In the genomic region with DNA sequence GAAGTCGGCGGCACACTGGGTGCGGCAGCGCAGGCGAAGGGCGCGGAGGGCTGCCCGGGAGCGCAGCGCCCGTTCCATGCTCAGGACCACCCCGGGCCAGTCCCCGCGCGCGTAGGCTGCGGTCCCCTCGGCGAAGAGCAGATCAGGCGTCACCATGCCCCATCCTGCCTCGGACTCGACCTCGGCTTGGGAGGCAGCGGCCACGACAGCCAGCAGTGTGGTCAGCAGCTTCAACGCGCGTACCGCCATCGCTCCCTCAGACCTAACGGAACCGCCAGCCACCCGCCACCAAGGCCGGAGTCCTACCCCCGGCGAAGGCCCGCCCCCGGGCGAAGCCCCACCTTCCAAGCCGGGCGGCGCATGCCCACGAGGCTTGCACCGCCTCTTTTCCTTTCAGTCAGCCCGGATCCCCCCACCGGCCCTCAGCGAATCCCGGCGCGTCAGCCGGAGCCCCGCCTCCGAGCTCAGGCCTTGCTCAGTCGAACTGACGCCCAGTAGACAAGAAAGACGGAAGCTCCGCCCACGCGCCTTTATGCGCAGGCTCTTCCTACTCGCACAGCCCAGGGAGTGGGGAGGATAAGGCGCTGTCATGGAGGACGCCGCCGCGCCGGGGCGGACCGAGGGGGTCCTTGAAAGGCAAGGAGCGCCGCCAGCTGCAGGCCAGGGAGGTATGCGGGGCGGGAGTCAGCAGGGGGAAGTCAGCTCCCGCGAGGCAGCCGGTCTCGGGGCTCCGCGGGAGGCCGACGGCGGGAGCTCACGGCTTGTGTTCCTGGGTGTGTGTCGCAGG, we compare ENCODE assay signal across 1 cellular context.
TF ChIP-seq lines count a peak whose summit lies in the region.

A gene (plus strand): TSS at position 527 of the 787 bp plus-strand sequence. CDS start 63 bp downstream, at position 590.
A gene with protein sequence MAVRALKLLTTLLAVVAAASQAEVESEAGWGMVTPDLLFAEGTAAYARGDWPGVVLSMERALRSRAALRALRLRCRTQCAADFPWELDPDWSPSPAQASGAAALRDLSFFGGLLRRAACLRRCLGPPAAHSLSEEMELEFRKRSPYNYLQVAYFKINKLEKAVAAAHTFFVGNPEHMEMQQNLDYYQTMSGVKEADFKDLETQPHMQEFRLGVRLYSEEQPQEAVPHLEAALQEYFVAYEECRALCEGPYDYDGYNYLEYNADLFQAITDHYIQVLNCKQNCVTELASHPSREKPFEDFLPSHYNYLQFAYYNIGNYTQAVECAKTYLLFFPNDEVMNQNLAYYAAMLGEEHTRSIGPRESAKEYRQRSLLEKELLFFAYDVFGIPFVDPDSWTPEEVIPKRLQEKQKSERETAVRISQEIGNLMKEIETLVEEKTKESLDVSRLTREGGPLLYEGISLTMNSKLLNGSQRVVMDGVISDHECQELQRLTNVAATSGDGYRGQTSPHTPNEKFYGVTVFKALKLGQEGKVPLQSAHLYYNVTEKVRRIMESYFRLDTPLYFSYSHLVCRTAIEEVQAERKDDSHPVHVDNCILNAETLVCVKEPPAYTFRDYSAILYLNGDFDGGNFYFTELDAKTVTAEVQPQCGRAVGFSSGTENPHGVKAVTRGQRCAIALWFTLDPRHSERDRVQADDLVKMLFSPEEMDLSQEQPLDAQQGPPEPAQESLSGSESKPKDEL (minus strand): TSS at position 306 of the 787 bp plus-strand sequence. CDS start 57 bp downstream, at position 249.

TF ChIP-seq in K562, 482 proteins besides CTCF, POLR2A, EP300 and RAD21 (continued from another document and continues in another):
- TF ChIP-seq, protein P1, sequence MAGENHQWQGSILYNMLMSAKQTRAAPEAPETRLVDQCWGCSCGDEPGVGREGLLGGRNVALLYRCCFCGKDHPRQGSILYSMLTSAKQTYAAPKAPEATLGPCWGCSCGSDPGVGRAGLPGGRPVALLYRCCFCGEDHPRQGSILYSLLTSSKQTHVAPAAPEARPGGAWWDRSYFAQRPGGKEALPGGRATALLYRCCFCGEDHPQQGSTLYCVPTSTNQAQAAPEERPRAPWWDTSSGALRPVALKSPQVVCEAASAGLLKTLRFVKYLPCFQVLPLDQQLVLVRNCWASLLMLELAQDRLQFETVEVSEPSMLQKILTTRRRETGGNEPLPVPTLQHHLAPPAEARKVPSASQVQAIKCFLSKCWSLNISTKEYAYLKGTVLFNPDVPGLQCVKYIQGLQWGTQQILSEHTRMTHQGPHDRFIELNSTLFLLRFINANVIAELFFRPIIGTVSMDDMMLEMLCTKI (IDR thresholded peaks at IDR 0.05; ENCODE audit: partially characterized antibody): no peak
- TF ChIP-seq ZNF436 (CRISPR knock-in tag; IDR thresholded peaks at IDR 0.05) (no peak), EHMT2 (IDR thresholded peaks at IDR 0.05) (no peak), MAFF (IDR thresholded peaks at IDR 0.05; ENCODE audit: low read length) (no peak), STAT5A (IDR thresholded peaks at IDR 0.05; ENCODE audit: borderline replicate concordance, low read length) (no peak), CCAR2 (IDR thresholded peaks at IDR 0.05; ENCODE audit: low read depth, low read length) (no peak), SMC3 (conservative IDR thresholded peaks at IDR 0.05; ENCODE audit: insufficient read depth, low read depth, low read length) (0 out of 2 replicates have a peak, but pooled peaks have one; percentile 6), CBX5 (IDR thresholded peaks at IDR 0.05; ENCODE audit: borderline replicate concordance, low read depth) (no peak), JUND (IDR thresholded peaks at IDR 0.05; ENCODE audit: borderline replicate concordance, low read depth, low read length) (no peak), JUND (tag; IDR thresholded peaks at IDR 0.05; ENCODE audit: borderline replicate concordance, low read depth, low read length) (no peak; the same call in 2 of the 3 replicates), ZNF583 (CRISPR knock-in tag; IDR thresholded peaks at IDR 0.05) (0 out of 2 replicates have a peak, but pooled peaks have one; percentile 30), ZNF239 (CRISPR knock-in tag; IDR thresholded peaks at IDR 0.05) (no peak), MCM5 (IDR thresholded peaks at IDR 0.05; ENCODE audit: low read depth) (no peak), TBP (optimal IDR thresholded peaks at IDR 0.05; ENCODE audit: low read depth, low read length) (peak; percentile 87), STAT5B (CRISPR knock-in tag; IDR thresholded peaks at IDR 0.05) (no peak), MAZ (CRISPR knock-in tag; conservative IDR thresholded peaks at IDR 0.05 in 1 of 2, IDR thresholded peaks at IDR 0.05 in 1 of 2) (peak; percentile 63 to 84), ZNF23 (CRISPR knock-in tag; IDR thresholded peaks at IDR 0.05) (no peak), ETV5 (CRISPR knock-in tag; IDR thresholded peaks at IDR 0.05; ENCODE audit: low read depth) (no peak), ZNF444 (CRISPR knock-in tag; IDR thresholded peaks at IDR 0.05) (no peak), RBFOX2 (IDR thresholded peaks at IDR 0.05; ENCODE audit: low read depth, low read length) (peak; percentile 99), YY1 (IDR thresholded peaks at IDR 0.05; ENCODE audit: borderline replicate concordance in 1 of 3, control insufficient read depth in 1 of 3, extremely low read depth in 1 of 3, insufficient read depth in 3 of 3, insufficient read length in 1 of 3, insufficient replicate concordance in 2 of 3, low read depth in 1 of 3, low read length in 2 of 3) (peak; percentile 49 to 84 (median 74)), RBBP5 (IDR thresholded peaks at IDR 0.05; ENCODE audit: borderline replicate concordance, insufficient read depth, low read length, poor library complexity, severe bottlenecking) (peak; percentile 92), ZEB2 (IDR thresholded peaks at IDR 0.05) (no peak), ZFP30 (CRISPR knock-in tag; IDR thresholded peaks at IDR 0.05; ENCODE audit: borderline replicate concordance) (no peak), HNRNPLL (IDR thresholded peaks at IDR 0.05; ENCODE audit: low read depth, low read length, poor library complexity, severe bottlenecking) (peak; percentile 82), ZFPM2 (CRISPR knock-in tag; IDR thresholded peaks at IDR 0.05) (peak; percentile 80; the same call in 1 of the 2 replicates), IFI16 (CRISPR knock-in tag; IDR thresholded peaks at IDR 0.05) (no peak), IRF2 (CRISPR knock-in tag; IDR thresholded peaks at IDR 0.05) (peak; percentile 83; the same call in 1 of the 2 replicates), ZSCAN29 (IDR thresholded peaks at IDR 0.05) (no peak), ELF2 (CRISPR knock-in tag; IDR thresholded peaks at IDR 0.05) (no peak; the same call in 1 of the 2 replicates), ZNF133 (CRISPR knock-in tag; IDR thresholded peaks at IDR 0.05) (0 out of 2 replicates have a peak, but pooled peaks have one; percentile 56), ZNF766 (CRISPR knock-in tag; conservative IDR thresholded peaks at IDR 0.05) (no peak), RBM14 (IDR thresholded peaks at IDR 0.05; ENCODE audit: borderline replicate concordance, insufficient read depth, low read depth, low read length) (0 out of 2 replicates have a peak, but pooled peaks have one; percentile 74), PHF8 (IDR thresholded peaks at IDR 0.05; ENCODE audit: borderline replicate concordance, low read length) (peak; percentile 98), JUN (IDR thresholded peaks at IDR 0.05; ENCODE audit: borderline replicate concordance, low read depth, low read length) (0 out of 2 replicates have a peak, but pooled peaks have one; percentile 8), JUN (CRISPR knock-in tag; IDR thresholded peaks at IDR 0.05; ENCODE audit: borderline replicate concordance) (peak; percentile 51; the same call in 1 of the 2 replicates), CXXC5 (CRISPR knock-in tag; IDR thresholded peaks at IDR 0.05) (peak; percentile 68), TCF7 (IDR thresholded peaks at IDR 0.05; ENCODE audit: borderline replicate concordance) (peak; percentile 42; the same call in 1 of the 2 replicates), TARDBP (IDR thresholded peaks at IDR 0.05) (peak; percentile 71; the same call in 1 of the 2 replicates), NFIC (IDR thresholded peaks at IDR 0.05) (peak; percentile 25; the same call in 1 of the 2 replicates), ZNF134 (CRISPR knock-in tag; conservative IDR thresholded peaks at IDR 0.05) (no peak), RB1 (IDR thresholded peaks at IDR 0.05; ENCODE audit: low read depth) (peak; percentile 51), MEF2D (tag; conservative IDR thresholded peaks at IDR 0.05; ENCODE audit: low read depth) (no peak), POLR2G (IDR thresholded peaks at IDR 0.05; ENCODE audit: low read depth, low read length) (peak; percentile 99), FOXJ2 (tag; IDR thresholded peaks at IDR 0.05) (no peak)
- TF ChIP-seq, protein P2, sequence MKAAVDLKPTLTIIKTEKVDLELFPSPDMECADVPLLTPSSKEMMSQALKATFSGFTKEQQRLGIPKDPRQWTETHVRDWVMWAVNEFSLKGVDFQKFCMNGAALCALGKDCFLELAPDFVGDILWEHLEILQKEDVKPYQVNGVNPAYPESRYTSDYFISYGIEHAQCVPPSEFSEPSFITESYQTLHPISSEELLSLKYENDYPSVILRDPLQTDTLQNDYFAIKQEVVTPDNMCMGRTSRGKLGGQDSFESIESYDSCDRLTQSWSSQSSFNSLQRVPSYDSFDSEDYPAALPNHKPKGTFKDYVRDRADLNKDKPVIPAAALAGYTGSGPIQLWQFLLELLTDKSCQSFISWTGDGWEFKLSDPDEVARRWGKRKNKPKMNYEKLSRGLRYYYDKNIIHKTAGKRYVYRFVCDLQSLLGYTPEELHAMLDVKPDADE (conservative IDR thresholded peaks at IDR 0.05; ENCODE audit: control insufficient read depth, low read depth, low read length): peak; percentile 24; the same call in 1 of the 2 replicates
- TF ChIP-seq, protein P3, sequence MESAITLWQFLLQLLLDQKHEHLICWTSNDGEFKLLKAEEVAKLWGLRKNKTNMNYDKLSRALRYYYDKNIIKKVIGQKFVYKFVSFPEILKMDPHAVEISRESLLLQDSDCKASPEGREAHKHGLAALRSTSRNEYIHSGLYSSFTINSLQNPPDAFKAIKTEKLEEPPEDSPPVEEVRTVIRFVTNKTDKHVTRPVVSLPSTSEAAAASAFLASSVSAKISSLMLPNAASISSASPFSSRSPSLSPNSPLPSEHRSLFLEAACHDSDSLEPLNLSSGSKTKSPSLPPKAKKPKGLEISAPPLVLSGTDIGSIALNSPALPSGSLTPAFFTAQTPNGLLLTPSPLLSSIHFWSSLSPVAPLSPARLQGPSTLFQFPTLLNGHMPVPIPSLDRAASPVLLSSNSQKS (CRISPR knock-in tag; IDR thresholded peaks at IDR 0.05): no peak
- TF ChIP-seq, protein P4, sequence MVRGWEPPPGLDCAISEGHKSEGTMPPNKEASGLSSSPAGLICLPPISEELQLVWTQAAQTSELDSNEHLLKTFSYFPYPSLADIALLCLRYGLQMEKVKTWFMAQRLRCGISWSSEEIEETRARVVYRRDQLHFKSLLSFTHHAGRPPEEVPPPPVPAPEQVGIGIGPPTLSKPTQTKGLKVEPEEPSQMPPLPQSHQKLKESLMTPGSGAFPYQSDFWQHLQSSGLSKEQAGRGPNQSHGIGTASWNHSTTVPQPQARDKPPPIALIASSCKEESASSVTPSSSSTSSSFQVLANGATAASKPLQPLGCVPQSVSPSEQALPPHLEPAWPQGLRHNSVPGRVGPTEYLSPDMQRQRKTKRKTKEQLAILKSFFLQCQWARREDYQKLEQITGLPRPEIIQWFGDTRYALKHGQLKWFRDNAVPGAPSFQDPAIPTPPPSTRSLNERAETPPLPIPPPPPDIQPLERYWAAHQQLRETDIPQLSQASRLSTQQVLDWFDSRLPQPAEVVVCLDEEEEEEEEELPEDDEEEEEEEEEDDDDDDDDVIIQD (CRISPR knock-in tag; IDR thresholded peaks at IDR 0.05): no peak
- TF ChIP-seq, protein P5, sequence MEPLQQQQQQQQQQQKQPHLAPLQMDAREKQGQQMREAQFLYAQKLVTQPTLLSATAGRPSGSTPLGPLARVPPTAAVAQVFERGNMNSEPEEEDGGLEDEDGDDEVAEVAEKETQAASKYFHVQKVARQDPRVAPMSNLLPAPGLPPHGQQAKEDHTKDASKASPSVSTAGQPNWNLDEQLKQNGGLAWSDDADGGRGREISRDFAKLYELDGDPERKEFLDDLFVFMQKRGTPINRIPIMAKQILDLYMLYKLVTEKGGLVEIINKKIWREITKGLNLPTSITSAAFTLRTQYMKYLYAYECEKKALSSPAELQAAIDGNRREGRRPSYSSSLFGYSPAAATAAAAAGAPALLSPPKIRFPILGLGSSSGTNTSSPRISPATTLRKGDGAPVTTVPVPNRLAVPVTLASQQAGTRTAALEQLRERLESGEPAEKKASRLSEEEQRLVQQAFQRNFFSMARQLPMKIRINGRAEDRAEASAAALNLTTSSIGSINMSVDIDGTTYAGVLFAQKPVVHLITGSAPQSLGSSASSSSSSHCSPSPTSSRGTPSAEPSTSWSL (CRISPR knock-in tag; IDR thresholded peaks at IDR 0.05; ENCODE audit: borderline replicate concordance): 0 out of 2 replicates have a peak, but pooled peaks have one; percentile 71
- TF ChIP-seq, protein P6, sequence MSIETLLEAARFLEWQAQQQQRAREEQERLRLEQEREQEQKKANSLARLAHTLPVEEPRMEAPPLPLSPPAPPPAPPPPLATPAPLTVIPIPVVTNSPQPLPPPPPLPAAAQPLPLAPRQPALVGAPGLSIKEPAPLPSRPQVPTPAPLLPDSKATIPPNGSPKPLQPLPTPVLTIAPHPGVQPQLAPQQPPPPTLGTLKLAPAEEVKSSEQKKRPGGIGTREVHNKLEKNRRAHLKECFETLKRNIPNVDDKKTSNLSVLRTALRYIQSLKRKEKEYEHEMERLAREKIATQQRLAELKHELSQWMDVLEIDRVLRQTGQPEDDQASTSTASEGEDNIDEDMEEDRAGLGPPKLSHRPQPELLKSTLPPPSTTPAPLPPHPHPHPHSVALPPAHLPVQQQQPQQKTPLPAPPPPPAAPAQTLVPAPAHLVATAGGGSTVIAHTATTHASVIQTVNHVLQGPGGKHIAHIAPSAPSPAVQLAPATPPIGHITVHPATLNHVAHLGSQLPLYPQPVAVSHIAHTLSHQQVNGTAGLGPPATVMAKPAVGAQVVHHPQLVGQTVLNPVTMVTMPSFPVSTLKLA (conservative IDR thresholded peaks at IDR 0.05): peak; percentile 74 to 86
- TF ChIP-seq, protein P7, sequence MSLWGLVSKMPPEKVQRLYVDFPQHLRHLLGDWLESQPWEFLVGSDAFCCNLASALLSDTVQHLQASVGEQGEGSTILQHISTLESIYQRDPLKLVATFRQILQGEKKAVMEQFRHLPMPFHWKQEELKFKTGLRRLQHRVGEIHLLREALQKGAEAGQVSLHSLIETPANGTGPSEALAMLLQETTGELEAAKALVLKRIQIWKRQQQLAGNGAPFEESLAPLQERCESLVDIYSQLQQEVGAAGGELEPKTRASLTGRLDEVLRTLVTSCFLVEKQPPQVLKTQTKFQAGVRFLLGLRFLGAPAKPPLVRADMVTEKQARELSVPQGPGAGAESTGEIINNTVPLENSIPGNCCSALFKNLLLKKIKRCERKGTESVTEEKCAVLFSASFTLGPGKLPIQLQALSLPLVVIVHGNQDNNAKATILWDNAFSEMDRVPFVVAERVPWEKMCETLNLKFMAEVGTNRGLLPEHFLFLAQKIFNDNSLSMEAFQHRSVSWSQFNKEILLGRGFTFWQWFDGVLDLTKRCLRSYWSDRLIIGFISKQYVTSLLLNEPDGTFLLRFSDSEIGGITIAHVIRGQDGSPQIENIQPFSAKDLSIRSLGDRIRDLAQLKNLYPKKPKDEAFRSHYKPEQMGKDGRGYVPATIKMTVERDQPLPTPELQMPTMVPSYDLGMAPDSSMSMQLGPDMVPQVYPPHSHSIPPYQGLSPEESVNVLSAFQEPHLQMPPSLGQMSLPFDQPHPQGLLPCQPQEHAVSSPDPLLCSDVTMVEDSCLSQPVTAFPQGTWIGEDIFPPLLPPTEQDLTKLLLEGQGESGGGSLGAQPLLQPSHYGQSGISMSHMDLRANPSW (CRISPR knock-in tag; IDR thresholded peaks at IDR 0.05): 0 out of 2 replicates have a peak, but pooled peaks have one; percentile 58
